In the genomic region with DNA sequence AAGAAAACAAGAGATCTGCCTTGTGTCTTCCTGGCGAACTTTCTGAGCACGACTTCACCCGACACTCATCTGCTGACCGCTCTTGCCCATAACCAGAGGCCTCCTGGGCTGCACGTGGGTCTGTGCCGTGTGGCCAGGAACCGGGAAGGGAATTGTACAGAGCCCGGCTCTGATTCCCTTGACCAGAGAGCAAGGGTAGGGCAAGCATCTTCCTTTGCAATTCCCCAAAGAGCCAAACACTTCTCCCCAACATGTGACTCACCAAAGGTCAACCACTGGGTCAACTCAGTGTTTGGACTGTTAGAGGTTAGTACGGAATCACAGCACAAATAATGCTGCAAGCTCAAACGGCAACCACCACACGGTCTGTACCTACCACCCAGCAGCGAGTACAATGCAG, we compare ENCODE assay signal across 9 cellular contexts. TPM values are rescaled to one million over a fixed set of nuclear protein-coding genes. Genes with fewer than 3 reads are reported as not detected.
DNase-seq lines count a peak whose midpoint lies in the region; ATAC-seq and TF ChIP-seq lines count a peak whose summit lies in the region.
"Had no signal": no experiment of that assay in that cellular context is flagged by ENCODE, and none has a peak within 500 bp of the region (broad histone marks: within the 10 kb centered on the region; RNA-seq: fewer than 3 reads in every experiment).

No MANE protein-coding gene starts in this region.

- H3K9me3 Mint-ChIP-seq in stimulated activated memory B cell treated with anti-CD40 and anti-IgM and Interleukin-4, amounts not matched to agents 10 μg/mL and 1 μg/mL and 100 μg/mL, for 72 hours: no peaks in the 10 kb centered on the region

- H3K4me3 ChIP-seq in astrocyte of the spinal cord (ENCODE audit: low read depth, low read length) (no peak overlapping the region), MG63 (no peak overlapping the region)
- H3K4me3 ChIP-seq: lung had no signal

- H3K9me3 ChIP-seq in MG63: no peaks in the 10 kb centered on the region

- ATAC-seq in stimulated activated memory B cell treated with anti-CD40 and anti-IgM and Interleukin-4, amounts not matched to agents 10 μg/mL and 1 μg/mL and 100 μg/mL, for 72 hours: no peak

- H3K27me3 ChIP-seq in MG63: no peaks in the 10 kb centered on the region

- TF ChIP-seq CTCF in astrocyte of the spinal cord (IDR thresholded peaks at IDR 0.05; ENCODE audit: low read depth, low read length): no peak

- H3K36me3 Mint-ChIP-seq in stimulated activated memory B cell treated with anti-CD40 and anti-IgM and Interleukin-4, amounts not matched to agents 10 μg/mL and 1 μg/mL and 100 μg/mL, for 72 hours: peaks cover 52% of the 10 kb centered on the region

- H3K27ac Mint-ChIP-seq in stimulated activated memory B cell treated with anti-CD40 and anti-IgM and Interleukin-4, amounts not matched to agents 10 μg/mL and 1 μg/mL and 100 μg/mL, for 72 hours: peak overlapping the region; percentile 57

- H3K36me3 ChIP-seq in MG63: peaks cover 48% of the 10 kb centered on the region

- no peaks in the 10 kb centered on the region for H3K27me3 Mint-ChIP-seq in stimulated activated memory B cell treated with anti-CD40 and anti-IgM and Interleukin-4, amounts not matched to agents 10 μg/mL and 1 μg/mL and 100 μg/mL, for 72 hours

- peaks cover 50% of the 10 kb centered on the region for H3K4me1 Mint-ChIP-seq in stimulated activated memory B cell treated with anti-CD40 and anti-IgM and Interleukin-4, amounts not matched to agents 10 μg/mL and 1 μg/mL and 100 μg/mL, for 72 hours

- in situ Hi-C loops in astrocyte of the spinal cord (cut with HindIII; ENCODE audit: low sequenced_read_pairs): no loop called here

- DNase-seq in HS-5 (ENCODE audit: low read depth): peak; percentile 18
- peak; percentile 67 for DNase-seq in astrocyte of the spinal cord (ENCODE audit: low read depth, low spot score)
- DNase-seq in kidney tubule cell (ENCODE audit: low spot score): peak; percentile 9
- DNase-seq in MG63: no peak
- DNase-seq in NCI-H345 treated with DMSO at 0.1 percent for 48 hours (lab: John Stamatoyannopoulos, UW; ENCODE audit: unreplicated experiment): no peak
- no peak for DNase-seq in HUDEP-2 (lab: John Stamatoyannopoulos, UW; ENCODE audit: unreplicated experiment in 76 of 76)
- DNase-seq: NCI-H187 had no signal

- no peak overlapping the region for H3K4me3 Mint-ChIP-seq in stimulated activated memory B cell treated with anti-CD40 and anti-IgM and Interleukin-4, amounts not matched to agents 10 μg/mL and 1 μg/mL and 100 μg/mL, for 72 hours

RNA-seq across cellular contexts. Expression of a gene that starts 48.9 kb away (rescaled TPM):
- total RNA-seq in MG63 (2014; rRNA removed; shearing (Covaris generic); ENCODE audit: low replicate concordance): 4.4 and 6.3 TPM in 2 replicates

Comparison
In these comparisons a context has a peak if more than half of its experiments do, and no peak if none do; other contexts are left out.
1. DNase-seq: peak in HS-5 (single experiment), astrocyte of the spinal cord (single experiment) and kidney tubule cell (single experiment); none in MG63 (single experiment), NCI-H345 treated with DMSO at 0.1 percent for 48 hours (single experiment) and HUDEP-2 (0 of 76).